Comparison of ENCODE assay signal across 13 cellular contexts in genomic region chr1:25926731-25927496, GRCh38. TPM values are rescaled to one million over a fixed set of nuclear protein-coding genes. Genes with fewer than 3 reads are reported as not detected.
A peak's percentile ranks its signal among the peaks of the same experiment; 100 is the strongest.
DNase-seq lines count a peak whose midpoint lies in the region; ATAC-seq, FAIRE-seq and TF ChIP-seq lines count a peak whose summit lies in the region.
"Had no signal": no experiment of that assay in that cellular context is flagged by ENCODE, and none has a peak within 500 bp of the region (broad histone marks: within the 10 kb centered on the region; RNA-seq: fewer than 3 reads in every experiment).

No MANE protein-coding gene starts in this region.

- H3K9ac ChIP-seq in K562 (ENCODE audit: insufficient read depth in 1 of 2, low read depth in 2 of 2, low read length in 2 of 2): peak overlapping the region in 1 of 2 experiments; percentile 81; a peak in 2 of 4 replicates

- no peak for TF ChIP-seq POLR2A in K562 (conservative IDR thresholded peaks at IDR 0.05)

- peak; percentile 54 for FAIRE-seq in K562 (lab: Jason Lieb, UNC)
- FAIRE-seq: bronchial epithelial cell, keratinocyte had no signal

- 19% methylated on average over 13 of the region's 13 CpGs for WGBS in K562 (ENCODE audit: insufficient coverage, low coverage, missing lambda C conversion rate)

- no peak for TF ChIP-seq EP300 in K562 (IDR thresholded peaks at IDR 0.05; ENCODE audit: low read length)

- peak overlapping the region; percentile 52 for H2AFZ ChIP-seq in K562 (ENCODE audit: low read depth, low read length)

- no peaks in the 10 kb centered on the region for H3K9me3 ChIP-seq in K562 (replicated peaks; ENCODE audit: control insufficient read depth, insufficient read depth, low read depth, low read length)
- H3K9me3 ChIP-seq: esophagus muscularis mucosa had no signal

- no peak overlapping the region for H3K4me3 ChIP-seq in K562
- H3K4me3 ChIP-seq: esophagus muscularis mucosa had no signal

- peak overlapping the region; percentile 21; the same call in 1 of the 2 replicates for H3K4me2 ChIP-seq in K562 (ENCODE audit: insufficient read depth, low read length)

- intact Hi-C loops in K562 (cut with micrococcal nuclease) (no loop called here), left cardiac atrium (cut with DNase I) (no loop called here)

- no peaks in the 10 kb centered on the region for H4K20me1 ChIP-seq in K562 (replicated peaks; ENCODE audit: control insufficient read depth, insufficient read depth, low read length)

- no TSS peak for BruUV-seq in K562 (replicated peaks; lab: Mats Ljungman, UMichigan)

- TF ChIP-seq CTCF in K562 (IDR thresholded peaks at IDR 0.05 in 2 of 3, conservative IDR thresholded peaks at IDR 0.05 in 1 of 3; ENCODE audit: insufficient read depth in 2 of 3, low read depth in 1 of 3, low read length in 3 of 3): no peak

- no peak overlapping the region for H3K27ac ChIP-seq in K562 (ENCODE audit: extremely low read depth, low read depth, low read length)
- H3K27ac ChIP-seq: C4-2B, esophagus muscularis mucosa had no signal

- no peaks in the 10 kb centered on the region for H3K36me3 ChIP-seq in K562 (ENCODE audit: control insufficient read depth, insufficient read depth, low read length)
- H3K36me3 ChIP-seq: esophagus muscularis mucosa had no signal

- TF ChIP-seq RAD21 in K562 (CRISPR knock-in tag; conservative IDR thresholded peaks at IDR 0.05 in 1 of 2, IDR thresholded peaks at IDR 0.05 in 1 of 2): no peak

- H3K9me1 ChIP-seq in K562 (ENCODE audit: control insufficient read depth, insufficient read depth, low read length): no peaks in the 10 kb centered on the region

- peak in 11 of 14 donors; percentile 24 to 81 (median 52) for DNase-seq in C1 segment of cervical spinal cord (lab: John Stamatoyannopoulos, UW)
- DNase-seq in NCI-H1092 treated with DMSO at 0.1 percent for 48 hours (lab: John Stamatoyannopoulos, UW): peak; percentile 88
- peak in 3 of 4 experiments; percentile 4 to 38 (median 34) for DNase-seq in K562 (ENCODE audit: extremely low read depth in 1 of 4, low spot score in 3 of 4)
- peak; percentile 58 for DNase-seq in midbrain (lab: John Stamatoyannopoulos, UW)
- DNase-seq in stimulated activated CD4-positive, alpha-beta T cell treated with anti-CD3 and anti-CD28 coated beads, Interleukin-4, amount 100 ng/mL, for 4 hours: no peak
- DNase-seq in stimulated activated CD4-positive, alpha-beta T cell treated with anti-CD3 and anti-CD28 coated beads, Interleukin-12 subunit alpha, Interleukin-12 subunit beta, amount 100 ng/mL, for 4 hours: no peak
- DNase-seq in left cardiac atrium: no peak
- DNase-seq: stimulated activated naive B cell treated with anti-CD40 and anti-IgM and Interleukin-4, amounts not matched to agents 10 μg/mL and 1 μg/mL and 100 μg/mL, for 72 hours had no signal

- in situ Hi-C loops in K562 (cut with MboI): no loop called here

- CTCF ChIA-PET in K562 (lab: Yijun Ruan, JAX; ENCODE audit: low intra/inter-chr PET ratio): interaction anchor here (0.6 kb wide), 1 partner anchor 319 kb away, joined by 6 read pairs; no protein-coding TSS in a partner anchor

- no peaks in the 10 kb centered on the region for H3K79me2 ChIP-seq in K562 (ENCODE audit: control insufficient read depth, insufficient read depth, low read length)

- POLR2A ChIA-PET in K562 (lab: Yijun Ruan, JAX): interaction anchor here (1.0 to 2.2 kb wide), 4 partner anchors 8 to 30 kb away, joined by 3 to 7 read pairs (median 4); no protein-coding TSS in a partner anchor

- ATAC-seq in K562: peak; percentile 38
- ATAC-seq in left cardiac atrium: no peak
- no peak for ATAC-seq in HG03280 (IDR thresholded peaks at IDR 0.05; ENCODE audit: unreplicated experiment)
- ATAC-seq: stimulated activated naive B cell treated with anti-CD40 and anti-IgM and Interleukin-4, amounts not matched to agents 10 μg/mL and 1 μg/mL and 100 μg/mL, for 72 hours had no signal

- H3K4me1 ChIP-seq in K562 (replicated peaks in 1 of 2; ENCODE audit: control insufficient read depth in 2 of 2, insufficient read depth in 2 of 2, low read length in 2 of 2): peaks cover 28 to 29% of the 10 kb centered on the region in 2 experiments

- no peaks in the 10 kb centered on the region for H3K27me3 ChIP-seq in K562 (ENCODE audit: control insufficient read depth in 2 of 2, insufficient read depth in 2 of 2, low read length in 2 of 2)

TF ChIP-seq in K562, 482 proteins besides CTCF, POLR2A, EP300 and RAD21:
- TF ChIP-seq ZNF224 (CRISPR knock-in tag; IDR thresholded peaks at IDR 0.05) (no peak), ZBTB34 (CRISPR knock-in tag; IDR thresholded peaks at IDR 0.05) (no peak), NFIC (IDR thresholded peaks at IDR 0.05) (peak; percentile 63), YY1 (IDR thresholded peaks at IDR 0.05; ENCODE audit: borderline replicate concordance in 1 of 3, control insufficient read depth in 1 of 3, extremely low read depth in 1 of 3, insufficient read depth in 3 of 3, insufficient read length in 1 of 3, insufficient replicate concordance in 2 of 3, low read depth in 1 of 3, low read length in 2 of 3) (peak in 1 of 3 experiments; percentile 31), ZFP36 (IDR thresholded peaks at IDR 0.05; ENCODE audit: low read depth, low read length, partially characterized antibody) (no peak), ZBTB7A (IDR thresholded peaks at IDR 0.05; ENCODE audit: borderline replicate concordance, control insufficient read depth, low read depth, low read length) (peak; percentile 39; the same call in 1 of the 2 replicates), TBL1XR1 (IDR thresholded peaks at IDR 0.05; ENCODE audit: low read length in 2 of 2) (no peak), ZNF165 (CRISPR knock-in tag; IDR thresholded peaks at IDR 0.05; ENCODE audit: borderline replicate concordance) (no peak), CTBP1 (IDR thresholded peaks at IDR 0.05; ENCODE audit: borderline replicate concordance) (peak; percentile 38; the same call in 1 of the 2 replicates), MAX (CRISPR knock-in tag; IDR thresholded peaks at IDR 0.05) (no peak), SMARCC2 (IDR thresholded peaks at IDR 0.05; ENCODE audit: low read depth) (no peak), SMARCA5 (IDR thresholded peaks at IDR 0.05) (no peak), DNMT1 (IDR thresholded peaks at IDR 0.05) (no peak)

RNA-seq across cellular contexts. Expression of gene STMN1, which starts 20.7 kb away (rescaled TPM):
- total RNA-seq in K562 (2011; cell fraction: chromatin; rRNA removed; ENCODE audit: low replicate concordance): 79.1 and 202 TPM in 2 replicates
- 64.9 and 72.4 TPM in 2 replicates for total RNA-seq in K562 (2011; cell fraction: nucleolus; rRNA removed)
- 144 and 204 TPM in 2 replicates for total RNA-seq in K562 (2011; cell fraction: nucleoplasm; rRNA removed)
- total RNA-seq in K562 (2014; rRNA removed) (717 and 838 TPM in 2 replicates), K562 (2014; rRNA removed; fragmentation: Illumina TruSeq; extraction: Trizol) (432 and 614 TPM in 2 replicates), K562 (2015; rRNA removed; fragmentation: Illumina TruSeq; extraction: Trizol) (534 and 557 TPM in 2 replicates), K562 (2021) (595 and 622 TPM in 2 replicates), left cardiac atrium (10 to 100 TPM; 13.9 to 27.4 TPM)
- polyA plus RNA-seq in K562 (2011; rRNA removed) (269 and 330 TPM in 2 replicates), K562 (2014; fragmentation: Illumina TruSeq; extraction: Trizol) (1,051 and 1,453 TPM in 2 replicates), K562 (2014; fragmentation: Nextera tagmentation; extraction: Ambion mirVana) (1,000 to 10,000 TPM; 2,090 to 2,153 TPM), K562 (2014; rRNA removed) (481 and 592 TPM in 2 replicates)
- 40.0 and 111 TPM in 2 replicates for polyA plus RNA-seq in K562 (2011; cell fraction: cytosol; rRNA removed)
- polyA plus RNA-seq in K562 (2011; cell fraction: nucleus; rRNA removed): 108 and 181 TPM in 2 replicates
- 743 and 1,035 TPM in 2 replicates for polyA plus RNA-seq in K562 (2012)
- 67.2 and 95.3 TPM in 2 replicates for polyA minus RNA-seq in K562 (2011; rRNA and poly(A)+ RNA removed)
- polyA minus RNA-seq in K562 (2011; cell fraction: cytosol; rRNA and poly(A)+ RNA removed): 80.8 and 100 TPM in 2 replicates
- 35.7 and 84.1 TPM in 2 replicates for polyA minus RNA-seq in K562 (2011; cell fraction: nucleus; rRNA and poly(A)+ RNA removed)

RNA-seq across cellular contexts. Expression of gene PAQR7, which starts 51.4 kb away (rescaled TPM):
- 9.3 and 18.9 TPM in 2 replicates for total RNA-seq in K562 (2011; cell fraction: chromatin; rRNA removed; ENCODE audit: low replicate concordance)
- total RNA-seq in K562 (2011; cell fraction: nucleolus; rRNA removed): 15.7 and 18.8 TPM in 2 replicates
- total RNA-seq in K562 (2011; cell fraction: nucleoplasm; rRNA removed): 13.9 and 16.4 TPM in 2 replicates
- 2.4 and 3.3 TPM in 2 replicates for total RNA-seq in K562 (2014; rRNA removed)
- total RNA-seq in K562 (2014; rRNA removed; fragmentation: Illumina TruSeq; extraction: Trizol): 2.0 and 2.4 TPM in 2 replicates
- 2.5 and 2.6 TPM in 2 replicates for total RNA-seq in K562 (2015; rRNA removed; fragmentation: Illumina TruSeq; extraction: Trizol)
- total RNA-seq in K562 (2021): 4.0 and 4.4 TPM in 2 replicates
- 5.2 and 5.4 TPM in 2 replicates for polyA plus RNA-seq in K562 (2011; rRNA removed)
- 8.8 and 14.1 TPM in 2 replicates for polyA plus RNA-seq in K562 (2011; cell fraction: cytosol; rRNA removed)
- polyA plus RNA-seq in K562 (2011; cell fraction: nucleus; rRNA removed): 5.8 and 7.4 TPM in 2 replicates
- polyA plus RNA-seq in K562 (2012): 4.5 and 6.9 TPM in 2 replicates
- 2.9 and 3.3 TPM in 2 replicates for polyA plus RNA-seq in K562 (2014; fragmentation: Illumina TruSeq; extraction: Trizol)
- polyA plus RNA-seq in K562 (2014; fragmentation: Nextera tagmentation; extraction: Ambion mirVana): 1 to 10 TPM; 1.1 to 1.2 TPM
- polyA plus RNA-seq in K562 (2014; rRNA removed): 2.7 and 3.0 TPM in 2 replicates
- 5.5 and 8.5 TPM in 2 replicates for polyA minus RNA-seq in K562 (2011; rRNA and poly(A)+ RNA removed)
- 7.4 and 8.5 TPM in 2 replicates for polyA minus RNA-seq in K562 (2011; cell fraction: cytosol; rRNA and poly(A)+ RNA removed)
- 2.0 and 2.4 TPM in 2 replicates for polyA minus RNA-seq in K562 (2011; cell fraction: nucleus; rRNA and poly(A)+ RNA removed)
- 1 to 10 TPM; 3.2 to 3.3 TPM for total RNA-seq in left cardiac atrium

Comparison
In these comparisons a context has a peak if more than half of its experiments do, and no peak if none do; other contexts are left out.
1. DNase-seq: peak in C1 segment of cervical spinal cord (11 of 14), NCI-H1092 treated with DMSO at 0.1 percent for 48 hours (single experiment), K562 (3 of 4) and midbrain (single experiment); none in stimulated activated CD4-positive, alpha-beta T cell treated with anti-CD3 and anti-CD28 coated beads, Interleukin-4, amount 100 ng/mL, for 4 hours (0 of 2), stimulated activated CD4-positive, alpha-beta T cell treated with anti-CD3 and anti-CD28 coated beads, Interleukin-12 subunit alpha, Interleukin-12 subunit beta, amount 100 ng/mL, for 4 hours (single experiment) and left cardiac atrium (single experiment).